8 cellular contexts compared by ENCODE assay signal in genomic region chr17:79010304-79010646, GRCh38. TPM values are rescaled to one million over a fixed set of nuclear protein-coding genes. Genes with fewer than 3 reads are reported as not detected.
DNase-seq lines count a peak whose midpoint lies in the region; ATAC-seq and TF ChIP-seq lines count a peak whose summit lies in the region.

No MANE protein-coding gene starts in this region.

- peak overlapping the region; percentile 81 to 91 for H3K4me3 Mint-ChIP-seq in CD14-positive monocyte

- H3K36me3 Mint-ChIP-seq in CD14-positive monocyte, result peaks cover 6 to 18% of the 10 kb centered on the region in 2 donors

- H3K4me2 ChIP-seq in PC-9, result peak overlapping the region; percentile 87
- H3K4me2 ChIP-seq in neuronal stem cell (ENCODE audit: insufficient read depth, low read length, poor library complexity, severe bottlenecking), result peak overlapping the region; percentile 35

- H3F3A ChIP-seq in PC-9 (ENCODE audit: insufficient read depth, low read depth), result peaks cover 24% of the 10 kb centered on the region; the same call in 1 of the 2 replicates

- no peak overlapping the region for H2BK15ac ChIP-seq in neuronal stem cell (ENCODE audit: low read length)

- peak overlapping the region; percentile 77 for H2AK5ac ChIP-seq in neuronal stem cell (ENCODE audit: low read depth, low read length)

- no peak overlapping the region for H4K91ac ChIP-seq in neuronal stem cell (ENCODE audit: low read depth, low read length, poor library complexity)

- H2BK12ac ChIP-seq in neuronal stem cell (ENCODE audit: low read length), result no peak overlapping the region

- H3K23ac ChIP-seq in neuronal stem cell (ENCODE audit: low read depth, low read length, poor library complexity), result no peak overlapping the region

- H3K14ac ChIP-seq in neuronal stem cell (ENCODE audit: low read length), result no peak overlapping the region

- peaks cover 0 to 13% (median 3%) of the 10 kb centered on the region in 7 donors for H3K9me3 Mint-ChIP-seq in CD14-positive monocyte

- H3K9ac ChIP-seq in neuronal stem cell (ENCODE audit: low read depth, low read length, poor library complexity), result no peak overlapping the region

- no peaks in the 10 kb centered on the region for H3K27me3 ChIP-seq in PC-9 (ENCODE audit: insufficient read depth, low read depth)
- H3K27me3 ChIP-seq in neuronal stem cell (ENCODE audit: control insufficient read depth in 3 of 3, insufficient read depth in 3 of 3, low read depth in 1 of 3, low read length in 3 of 3), result no peaks in the 10 kb centered on the region

- BruUV-seq in PC-9 (replicated peaks; lab: Mats Ljungman, UMichigan), result no TSS peak

- peak overlapping the region; percentile 59 for H2BK5ac ChIP-seq in neuronal stem cell (ENCODE audit: low read length)

- peaks cover 3 to 9% (median 5%) of the 10 kb centered on the region in 3 donors for H3K27me3 Mint-ChIP-seq in CD14-positive monocyte (ENCODE audit: low read depth in 3 of 3)

- CTCF ChIA-PET in PC-9 (lab: Charles Lee), result interaction anchor here (1.0 kb wide), 1 partner anchor 35 kb away, joined by 7 read pairs; no protein-coding TSS in a partner anchor

- no peak for TF ChIP-seq CTCF in CD14-positive monocyte (IDR thresholded peaks at IDR 0.05)
- no peak for TF ChIP-seq CTCF in PC-9 (conservative IDR thresholded peaks at IDR 0.05)
- no peak for TF ChIP-seq CTCF in omental fat pad (IDR thresholded peaks at IDR 0.05)

- H3K4me3 ChIP-seq in PC-9, result no peak overlapping the region; the same call in 1 of the 2 replicates
- H3K4me3 ChIP-seq in neuronal stem cell (ENCODE audit: low read length in 2 of 2), result peak overlapping the region in 1 of 2 donors; percentile 100

- WGBS in neuronal stem cell (ENCODE audit: extremely low coverage in 2 of 2, insufficient read length in 2 of 2, insufficient replicate concordance in 1 of 2), 2 donors, result no CpG with 5 or more reads among the region's 7 CpGs

- peak overlapping the region; percentile 94 for H3K18ac ChIP-seq in neuronal stem cell (ENCODE audit: low read length)

- no peak for ATAC-seq in omental fat pad (ENCODE audit: low FRiP score)

- H3K79me1 ChIP-seq in neuronal stem cell (ENCODE audit: low read depth, low read length), result peaks cover 12% of the 10 kb centered on the region

- H3K4me1 ChIP-seq in PC-9 (replicated peaks; ENCODE audit: insufficient read depth) (peaks cover 62% of the 10 kb centered on the region), neuronal stem cell (ENCODE audit: control insufficient read depth in 2 of 2, insufficient read depth in 1 of 2, low read depth in 1 of 2, low read length in 2 of 2) (peaks cover 10 to 13% of the 10 kb centered on the region in 2 donors)

- H4K8ac ChIP-seq in neuronal stem cell (ENCODE audit: low read depth, low read length), result no peak overlapping the region

- no peak overlapping the region for H2AFZ ChIP-seq in PC-9
- H2AFZ ChIP-seq in neuronal stem cell (ENCODE audit: low read length), result peak overlapping the region; percentile 92

- peaks cover 41% of the 10 kb centered on the region for H3K4me1 Mint-ChIP-seq in CD14-positive monocyte

- H3K36me3 ChIP-seq in PC-9 (ENCODE audit: low read depth), result peaks cover 8% of the 10 kb centered on the region; the same call in 1 of the 2 replicates
- H3K36me3 ChIP-seq in neuronal stem cell (replicated peaks in 1 of 2; ENCODE audit: control insufficient read depth in 2 of 2, insufficient read depth in 2 of 2, low read length in 2 of 2), result peaks cover 2 to 15% of the 10 kb centered on the region in 2 donors

- DNase-seq in CD14-positive monocyte (ENCODE audit: low spot score), result no peak
- no peak for DNase-seq in PC-9
- DNase-seq in epithelial cell of prostate (ENCODE audit: low read depth, low spot score), result no peak
- DNase-seq in neuronal stem cell (ENCODE audit: low spot score), result no peak
- no peak for DNase-seq in NCI-H2081 treated with DMSO at 0.1 percent for 48 hours (lab: John Stamatoyannopoulos, UW)
- DNase-seq in NCI-H226, result no peak
- no peak for DNase-seq in NCI-H82 (lab: John Stamatoyannopoulos, UW)
- no peak for DNase-seq in omental fat pad (ENCODE audit: low spot score)

- H3K4ac ChIP-seq in neuronal stem cell (ENCODE audit: low read length), result no peak overlapping the region

- peak overlapping the region in 4 of 7 donors; percentile 79 to 93 (median 91) for H3K27ac Mint-ChIP-seq in CD14-positive monocyte

- no peaks in the 10 kb centered on the region for H3K9me2 ChIP-seq in PC-9 (ENCODE audit: insufficient read depth)

- H4K20me1 ChIP-seq in PC-9 (ENCODE audit: insufficient read depth), result no peaks in the 10 kb centered on the region

- no peak overlapping the region for H2BK120ac ChIP-seq in neuronal stem cell (ENCODE audit: low read depth, low read length)

- intact Hi-C loops in CD14-positive monocyte (cut with micrococcal nuclease) (no loop called here), PC-9 (cut with micrococcal nuclease; ENCODE audit: unreplicated experiment) (no loop called here)

- H3K27ac ChIP-seq in PC-9 (peak overlapping the region; percentile 80; the same call in 1 of the 2 replicates), epithelial cell of prostate (peak overlapping the region; percentile 91), neuronal stem cell (replicated peaks; ENCODE audit: low read length) (no peak overlapping the region)

- POLR2A ChIA-PET in PC-9 (lab: Charles Lee; ENCODE audit: unreplicated experiment), result interaction anchor here (0.6 to 1.0 kb wide), 2 partner anchors 63 to 729 kb away, joined by 3 read pairs; no protein-coding TSS in a partner anchor

- H3K79me2 ChIP-seq in PC-9 (ENCODE audit: low read depth), result peaks cover 39% of the 10 kb centered on the region

- H3K9me3 ChIP-seq in PC-9 (ENCODE audit: insufficient read depth, low read depth) (peaks cover 7% of the 10 kb centered on the region; the same call in 1 of the 2 replicates), neuronal stem cell (replicated peaks in 1 of 2; ENCODE audit: control insufficient read depth in 2 of 2, insufficient read depth in 1 of 2, low read depth in 1 of 2, low read length in 2 of 2) (peaks cover 5 to 22% of the 10 kb centered on the region in 2 donors)

RNA-seq across cellular contexts. Expression of gene CANT1, which starts 0.7 kb away (rescaled TPM):
- polyA plus RNA-seq in CD14-positive monocyte, result 10 to 100 TPM; 10.6 to 14.3 TPM
- 116 and 183 TPM in 2 replicates for total RNA-seq in PC-9 (2021)
- polyA plus RNA-seq in neuronal stem cell (2013, experiment 1 of 2), result 30.7 TPM
- 30.5 TPM for polyA plus RNA-seq in neuronal stem cell (2013, experiment 2 of 2)
- 10 to 100 TPM; 24.0 to 34.8 (median 30.3) TPM for total RNA-seq in omental fat pad

RNA-seq across cellular contexts. Expression of gene C1QTNF1, which starts 13.7 kb away (rescaled TPM):
- polyA plus RNA-seq in CD14-positive monocyte, result not detected
- total RNA-seq in PC-9 (2021) (3.4 and 3.9 TPM in 2 replicates), omental fat pad (100 to 1,000 TPM; 110 to 438 (median 388) TPM)
- 1.3 TPM for polyA plus RNA-seq in neuronal stem cell (2013, experiment 1 of 2)
- 1.6 TPM for polyA plus RNA-seq in neuronal stem cell (2013, experiment 2 of 2)

RNA-seq across cellular contexts. Expression of gene LGALS3BP, which starts 30.6 kb away (rescaled TPM):
- polyA plus RNA-seq in CD14-positive monocyte, result 10 to 100 TPM; 11.7 to 12.0 TPM
- 507 and 685 TPM in 2 replicates for total RNA-seq in PC-9 (2021)
- polyA plus RNA-seq in neuronal stem cell (2013, experiment 1 of 2), result 36.5 TPM
- 36.6 TPM for polyA plus RNA-seq in neuronal stem cell (2013, experiment 2 of 2)
- 100 to 1,000 TPM; 325 to 516 (median 441) TPM for total RNA-seq in omental fat pad

Comparison
In these comparisons a context has a peak if more than half of its experiments do, and no peak if none do; other contexts are left out.
1. RNA of gene C1QTNF1, which starts 13.7 kb away (total RNA-seq): 110 to 438 TPM in omental fat pad; 3.4 to 3.9 TPM in PC-9; every median in the first group is over 10 times any median in the second.